In the genomic region with DNA sequence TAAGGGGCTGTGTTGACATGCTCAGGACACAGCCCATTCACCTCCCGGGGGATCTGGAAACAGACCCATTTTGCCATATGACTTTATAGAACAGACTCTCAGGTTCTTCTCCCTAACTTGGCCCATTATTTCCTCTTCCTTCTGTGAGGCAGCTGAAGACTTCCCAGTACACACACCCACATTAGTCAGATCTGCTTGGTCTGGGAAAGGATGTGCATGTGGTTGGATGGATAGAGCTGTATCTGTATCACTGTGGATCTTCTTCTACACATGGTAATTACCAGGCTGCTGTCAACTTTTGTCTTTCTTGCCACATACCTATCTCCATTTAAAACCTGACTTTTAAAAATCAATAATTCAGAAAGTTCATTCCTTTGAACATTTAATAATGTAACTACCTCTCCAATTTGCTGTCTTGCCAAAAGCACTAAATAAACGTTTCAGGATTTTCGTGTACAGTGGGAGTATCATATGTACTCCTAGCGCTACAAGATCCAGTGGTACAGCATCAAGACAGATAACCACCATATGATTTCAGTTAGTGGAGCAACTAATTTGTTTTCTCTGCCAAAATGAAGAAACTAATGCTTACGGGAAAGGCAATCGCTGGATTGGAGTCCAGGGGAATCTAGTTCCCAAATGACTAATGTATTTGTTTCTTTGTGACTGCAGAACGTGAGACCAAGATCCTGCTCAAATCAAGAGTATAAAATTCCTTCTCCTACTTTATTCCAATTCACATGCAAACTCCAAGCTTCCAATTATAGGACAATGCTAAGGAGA, we compare ENCODE assay signal across 17 cellular contexts.
DNase-seq lines count a peak whose midpoint lies in the region; ATAC-seq, FAIRE-seq and TF ChIP-seq lines count a peak whose summit lies in the region.
"Had no signal": no experiment of that assay in that cellular context is flagged by ENCODE, and none has a peak within 500 bp of the region (broad histone marks: within the 10 kb centered on the region; RNA-seq: fewer than 3 reads in every experiment).

No MANE protein-coding gene starts in this region.

- H3K4me3 Mint-ChIP-seq in central memory CD8-positive, alpha-beta T cell = no peak overlapping the region
- no peak overlapping the region for H3K4me3 Mint-ChIP-seq in activated CD4-positive, alpha-beta memory T cell treated with anti-CD3 and anti-CD28 coated beads for 36 hours
- H3K4me3 Mint-ChIP-seq: GM23338 had no signal

- no peaks in the 10 kb centered on the region for H3K36me3 ChIP-seq in mucosa of descending colon (ENCODE audit: low read depth)
- H3K36me3 ChIP-seq: gastrocnemius medialis had no signal

- no peak for ATAC-seq in A549
- no peak for ATAC-seq in central memory CD8-positive, alpha-beta T cell (replicated peaks; ENCODE audit: extremely low read depth, poor library complexity, severe bottlenecking)
- peak; percentile 38 for ATAC-seq in mucosa of descending colon
- ATAC-seq: gastrocnemius medialis, GM23338, psoas muscle had no signal

- no peak overlapping the region for H3K27ac ChIP-seq in A549
- H3K27ac ChIP-seq: BLaER1 treated with 17β-estradiol and CSF1 and Interleukin-3, amounts not matched to agents 10 nM and 100 nM; gastrocnemius medialis; psoas muscle had no signal

- TF ChIP-seq EP300 in A549 (IDR thresholded peaks at IDR 0.05) = no peak

- TF ChIP-seq CTCF in A549 (IDR thresholded peaks at IDR 0.05) (no peak), mucosa of descending colon (IDR thresholded peaks at IDR 0.05) (no peak)

- H3K27ac Mint-ChIP-seq in central memory CD8-positive, alpha-beta T cell (ENCODE audit: low read depth) = peak overlapping the region; percentile 83
- no peak overlapping the region for H3K27ac Mint-ChIP-seq in activated CD4-positive, alpha-beta memory T cell treated with anti-CD3 and anti-CD28 coated beads for 36 hours
- H3K27ac Mint-ChIP-seq: GM23338 had no signal

- peaks cover 68% of the 10 kb centered on the region for H3K4me1 Mint-ChIP-seq in central memory CD8-positive, alpha-beta T cell
- H3K4me1 Mint-ChIP-seq in activated CD4-positive, alpha-beta memory T cell treated with anti-CD3 and anti-CD28 coated beads for 36 hours (ENCODE audit: low read depth) = peaks cover 61% of the 10 kb centered on the region

- peaks cover 17% of the 10 kb centered on the region for H3K36me3 Mint-ChIP-seq in central memory CD8-positive, alpha-beta T cell (ENCODE audit: insufficient read depth)
- peaks cover 3% of the 10 kb centered on the region for H3K36me3 Mint-ChIP-seq in activated CD4-positive, alpha-beta memory T cell treated with anti-CD3 and anti-CD28 coated beads for 36 hours

- H3K27me3 Mint-ChIP-seq in central memory CD8-positive, alpha-beta T cell = no peaks in the 10 kb centered on the region
- H3K27me3 Mint-ChIP-seq in activated CD4-positive, alpha-beta memory T cell treated with anti-CD3 and anti-CD28 coated beads for 36 hours = no peaks in the 10 kb centered on the region

- no peak for TF ChIP-seq RAD21 in A549 (conservative IDR thresholded peaks at IDR 0.05 in 1 of 2, IDR thresholded peaks at IDR 0.05 in 1 of 2)

- TF ChIP-seq POLR2A in A549 (IDR thresholded peaks at IDR 0.05; ENCODE audit: low read length) = no peak

- no peak overlapping the region for H3K4me2 ChIP-seq in A549
- H3K4me2 ChIP-seq: BLaER1 treated with 17β-estradiol and CSF1 and Interleukin-3, amounts not matched to agents 10 nM and 100 nM; GM23338 had no signal

- CTCF ChIA-PET in A549 (lab: Yijun Ruan, JAX) = interaction anchor here (1.2 kb wide), 1 partner anchor 10 kb away, joined by 4 read pairs; no protein-coding TSS in a partner anchor
- CTCF ChIA-PET in activated CD4-positive, alpha-beta memory T cell treated with anti-CD3 and anti-CD28 coated beads for 36 hours (lab: Charles Lee) = no interaction called here

- H3K4me1 ChIP-seq in A549 (peaks cover 27% of the 10 kb centered on the region; the same call in 2 of the 3 replicates), mucosa of descending colon (ENCODE audit: low read depth) (no peaks in the 10 kb centered on the region)
- H3K4me1 ChIP-seq: gastrocnemius medialis, psoas muscle had no signal

- DNase-seq in A549 (ENCODE audit: low read depth in 1 of 2, low spot score in 1 of 2) (no peak), ELR (ENCODE audit: low read depth) (peak; percentile 48), mucosa of descending colon (no peak), NCI-H1694 treated with DMSO at 0.1 percent for 48 hours (lab: John Stamatoyannopoulos, UW) (no peak), AG08396 (ENCODE audit: low spot score) (no peak), KG1 (lab: John Stamatoyannopoulos, UW) (no peak)
- DNase-seq in central memory CD8-positive, alpha-beta T cell (ENCODE audit: low spot score in 2 of 2) = no peak
- DNase-seq in activated CD4-positive, alpha-beta memory T cell treated with anti-CD3 and anti-CD28 coated beads for 36 hours = no peak
- DNase-seq: gastrocnemius medialis, GF-D8, midbrain, NCI-H187 treated with DMSO at 0.1 percent for 48 hours, psoas muscle had no signal

- H3K9me3 Mint-ChIP-seq in central memory CD8-positive, alpha-beta T cell = no peaks in the 10 kb centered on the region
- no peaks in the 10 kb centered on the region for H3K9me3 Mint-ChIP-seq in activated CD4-positive, alpha-beta memory T cell treated with anti-CD3 and anti-CD28 coated beads for 36 hours
- H3K9me3 Mint-ChIP-seq: GM23338 had no signal

- no peaks in the 10 kb centered on the region for H3K9me3 ChIP-seq in A549
- no peaks in the 10 kb centered on the region for H3K9me3 ChIP-seq in mucosa of descending colon
- H3K9me3 ChIP-seq: gastrocnemius medialis, psoas muscle had no signal

- FAIRE-seq in A549 (lab: Jason Lieb, UNC) = peak; percentile 78
- FAIRE-seq: colon, urothelium cell line had no signal

- POLR2A ChIA-PET in A549 (lab: Yijun Ruan, JAX) = no interaction called here
- POLR2A ChIA-PET in activated CD4-positive, alpha-beta memory T cell treated with anti-CD3 and anti-CD28 coated beads for 36 hours (lab: Charles Lee) = no interaction called here

- H3K4me3 ChIP-seq in A549 (no peak overlapping the region), mucosa of descending colon (no peak overlapping the region)
- H3K4me3 ChIP-seq: BLaER1 treated with 17β-estradiol and CSF1 and Interleukin-3, amounts not matched to agents 10 nM and 100 nM; gastrocnemius medialis; GM23338; psoas muscle had no signal

- 86% methylated on average over 7 of the region's 7 CpGs for WGBS in A549 (ENCODE audit: missing lambda C conversion rate)

- intact Hi-C loops in mucosa of descending colon (cut with DNase I, micrococcal nuclease) = no loop called here
- intact Hi-C loops in activated CD4-positive, alpha-beta memory T cell treated with anti-CD3 and anti-CD28 coated beads for 36 hours (cut with micrococcal nuclease) = loop anchor here (5.0 kb wide), 1 partner anchor 102 kb away; no protein-coding TSS in a partner anchor

TF ChIP-seq in A549, 52 proteins besides CTCF, POLR2A, EP300 and RAD21:
- TF ChIP-seq KDM1A (IDR thresholded peaks at IDR 0.05; ENCODE audit: low read depth) (no peak), RCOR1 (IDR thresholded peaks at IDR 0.05; ENCODE audit: low read depth, low read length) (no peak), CHD2 (IDR thresholded peaks at IDR 0.05; ENCODE audit: low read length, partially characterized antibody) (no peak), CHD4 (IDR thresholded peaks at IDR 0.05; ENCODE audit: borderline replicate concordance) (no peak)
- TF ChIP-seq, protein P1, sequence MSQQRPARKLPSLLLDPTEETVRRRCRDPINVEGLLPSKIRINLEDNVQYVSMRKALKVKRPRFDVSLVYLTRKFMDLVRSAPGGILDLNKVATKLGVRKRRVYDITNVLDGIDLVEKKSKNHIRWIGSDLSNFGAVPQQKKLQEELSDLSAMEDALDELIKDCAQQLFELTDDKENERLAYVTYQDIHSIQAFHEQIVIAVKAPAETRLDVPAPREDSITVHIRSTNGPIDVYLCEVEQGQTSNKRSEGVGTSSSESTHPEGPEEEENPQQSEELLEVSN (IDR thresholded peaks at IDR 0.05; ENCODE audit: borderline replicate concordance, low read depth) = no peak
